Comparison of ENCODE assay signal across 8 cellular contexts in genomic region chr22:31080164-31080847, GRCh38. TPM values are rescaled to one million over a fixed set of nuclear protein-coding genes. Genes with fewer than 3 reads are reported as not detected.
DNase-seq lines count a peak whose midpoint lies in the region; ATAC-seq and TF ChIP-seq lines count a peak whose summit lies in the region.

No MANE protein-coding gene starts in this region.

- H3K4me1 ChIP-seq in DOHH2 (ENCODE audit: control insufficient read depth, low read length) (peaks cover 46% of the 10 kb centered on the region), MM.1S (ENCODE audit: low read length) (peaks cover 27% of the 10 kb centered on the region), endocrine pancreas (ENCODE audit: control insufficient read depth, insufficient read depth, low read length) (no peaks in the 10 kb centered on the region), osteoblast (ENCODE audit: insufficient read depth, low read length) (peaks cover 30% of the 10 kb centered on the region)

- H3F3A ChIP-seq in DOHH2 (ENCODE audit: control insufficient read depth, insufficient read depth): 0 out of 2 replicates have a peak, but pooled peaks cover 4% of the 10 kb centered on the region
- peaks cover 20% of the 10 kb centered on the region; the same call in 1 of the 2 replicates for H3F3A ChIP-seq in MM.1S (ENCODE audit: insufficient read depth, low read length)

- peaks cover 19% of the 10 kb centered on the region for H3K79me2 ChIP-seq in DOHH2 (ENCODE audit: control insufficient read depth, low read length)
- H3K79me2 ChIP-seq in MM.1S (ENCODE audit: low read length): peaks cover 28% of the 10 kb centered on the region
- H3K79me2 ChIP-seq in osteoblast (ENCODE audit: insufficient read depth, low read length): peaks cover 40% of the 10 kb centered on the region

- H3K9ac ChIP-seq in MM.1S (ENCODE audit: low read length): peak overlapping the region; percentile 57; the same call in 1 of the 2 replicates
- H3K9ac ChIP-seq in endocrine pancreas (ENCODE audit: control insufficient read depth, insufficient read depth, low read length): no peak overlapping the region

- H2AFZ ChIP-seq in MM.1S (ENCODE audit: low read length) (peak overlapping the region; percentile 61), osteoblast (ENCODE audit: low read length) (peak overlapping the region; percentile 91)

- H4K20me1 ChIP-seq in DOHH2 (ENCODE audit: control insufficient read depth, insufficient read depth, low read depth, low read length) (no peaks in the 10 kb centered on the region), MM.1S (ENCODE audit: insufficient read depth, low read length) (no peaks in the 10 kb centered on the region), osteoblast (ENCODE audit: insufficient read depth, low read length) (peaks cover 13% of the 10 kb centered on the region)

- peak overlapping the region; percentile 84 for H3K4me3 ChIP-seq in DOHH2 (ENCODE audit: low read length)
- H3K4me3 ChIP-seq in MM.1S (ENCODE audit: low read length): peak overlapping the region; percentile 81
- peak overlapping the region; percentile 35 for H3K4me3 ChIP-seq in endocrine pancreas (ENCODE audit: control insufficient read depth, insufficient read depth, low read length)
- peak overlapping the region; percentile 95 for H3K4me3 ChIP-seq in osteoblast (ENCODE audit: insufficient read depth, low read length)

- TF ChIP-seq CTCF in DOHH2 (IDR thresholded peaks at IDR 0.05; ENCODE audit: low read depth, low read length, poor library complexity, severe bottlenecking): no peak
- TF ChIP-seq CTCF in MM.1S (IDR thresholded peaks at IDR 0.05; ENCODE audit: low read length): no peak
- no peak for TF ChIP-seq CTCF in osteoblast (IDR thresholded peaks at IDR 0.05; ENCODE audit: extremely low read depth, low read depth, low read length)

- H3K27me3 ChIP-seq in DOHH2 (ENCODE audit: control insufficient read depth, low read length): no peaks in the 10 kb centered on the region
- H3K27me3 ChIP-seq in MM.1S (replicated peaks; ENCODE audit: insufficient read depth, low read length): no peaks in the 10 kb centered on the region
- H3K27me3 ChIP-seq in endocrine pancreas (ENCODE audit: control insufficient read depth, insufficient read depth, low read length): no peaks in the 10 kb centered on the region
- H3K27me3 ChIP-seq in osteoblast (ENCODE audit: insufficient read depth, low read length): no peaks in the 10 kb centered on the region

- H3K9me3 ChIP-seq in DOHH2 (ENCODE audit: control insufficient read depth, insufficient read depth, low read length) (no peaks in the 10 kb centered on the region), MM.1S (replicated peaks; ENCODE audit: insufficient read depth, low read length) (no peaks in the 10 kb centered on the region), endocrine pancreas (ENCODE audit: control insufficient read depth, low read length) (no peaks in the 10 kb centered on the region), osteoblast (ENCODE audit: low read depth, low read length) (no peaks in the 10 kb centered on the region)

- peak overlapping the region; percentile 98 for H3K4me2 ChIP-seq in DOHH2 (ENCODE audit: low read length)
- peak overlapping the region; percentile 92 for H3K4me2 ChIP-seq in MM.1S (ENCODE audit: low read depth, low read length)
- H3K4me2 ChIP-seq in osteoblast (ENCODE audit: insufficient read depth, low read length): peak overlapping the region; percentile 93

- 0 out of 2 replicates have a peak, but pooled peaks cover 3% of the 10 kb centered on the region for H3K36me3 ChIP-seq in DOHH2 (ENCODE audit: control insufficient read depth, low read length)
- no peaks in the 10 kb centered on the region for H3K36me3 ChIP-seq in MM.1S (replicated peaks; ENCODE audit: insufficient read depth, low read length)
- no peaks in the 10 kb centered on the region for H3K36me3 ChIP-seq in endocrine pancreas (ENCODE audit: control insufficient read depth, insufficient read depth, low read length)
- peaks cover 13% of the 10 kb centered on the region for H3K36me3 ChIP-seq in osteoblast (ENCODE audit: insufficient read depth, low read length)

- ATAC-seq in HG03108 (IDR thresholded peaks at IDR 0.05; ENCODE audit: unreplicated experiment) (no peak), GM21786 (IDR thresholded peaks at IDR 0.05; ENCODE audit: unreplicated experiment) (no peak)

- no peak overlapping the region for H3K27ac ChIP-seq in DOHH2 (ENCODE audit: low read depth, low read length)
- H3K27ac ChIP-seq in MM.1S (ENCODE audit: low read length): peak overlapping the region; percentile 7; the same call in 1 of the 2 replicates
- H3K27ac ChIP-seq in osteoblast (ENCODE audit: low read depth, low read length): peak overlapping the region; percentile 78

- DNase-seq in MM.1S (no peak), osteoblast (ENCODE audit: insufficient read length, low spot score, missing footprints) (peak; percentile 39), kidney glomerular epithelial cell (lab: John Stamatoyannopoulos, UW) (no peak), NCI-H345 (lab: John Stamatoyannopoulos, UW) (no peak)

- H3K9me2 ChIP-seq in DOHH2 (replicated peaks; ENCODE audit: control insufficient read depth, low read length) (no peaks in the 10 kb centered on the region), MM.1S (replicated peaks; ENCODE audit: insufficient read depth, low read length) (no peaks in the 10 kb centered on the region)

RNA-seq across cellular contexts. Expression of gene SMTN, which starts 0.8 kb away (rescaled TPM):
- 30.6 and 31.5 TPM in 2 replicates for total RNA-seq in osteoblast

RNA-seq across cellular contexts. Expression of gene SELENOM, which starts 27.1 kb away (rescaled TPM):
- total RNA-seq in osteoblast: 140 and 157 TPM in 2 replicates

RNA-seq across cellular contexts. Expression of gene INPP5J, which starts 42.5 kb away (rescaled TPM):
- total RNA-seq in osteoblast: under 0.01 and 0.36 TPM in 2 replicates

Comparison
In these comparisons a context has a peak if more than half of its experiments do, and no peak if none do; other contexts are left out.
1. H3K4me3 ChIP-seq: peak in every context shown above with its lines; median percentile 95 in osteoblast; 84 in DOHH2; 81 in MM.1S; 35 in endocrine pancreas.